ENCODE assay signal across 17 cellular contexts in the genomic region with DNA sequence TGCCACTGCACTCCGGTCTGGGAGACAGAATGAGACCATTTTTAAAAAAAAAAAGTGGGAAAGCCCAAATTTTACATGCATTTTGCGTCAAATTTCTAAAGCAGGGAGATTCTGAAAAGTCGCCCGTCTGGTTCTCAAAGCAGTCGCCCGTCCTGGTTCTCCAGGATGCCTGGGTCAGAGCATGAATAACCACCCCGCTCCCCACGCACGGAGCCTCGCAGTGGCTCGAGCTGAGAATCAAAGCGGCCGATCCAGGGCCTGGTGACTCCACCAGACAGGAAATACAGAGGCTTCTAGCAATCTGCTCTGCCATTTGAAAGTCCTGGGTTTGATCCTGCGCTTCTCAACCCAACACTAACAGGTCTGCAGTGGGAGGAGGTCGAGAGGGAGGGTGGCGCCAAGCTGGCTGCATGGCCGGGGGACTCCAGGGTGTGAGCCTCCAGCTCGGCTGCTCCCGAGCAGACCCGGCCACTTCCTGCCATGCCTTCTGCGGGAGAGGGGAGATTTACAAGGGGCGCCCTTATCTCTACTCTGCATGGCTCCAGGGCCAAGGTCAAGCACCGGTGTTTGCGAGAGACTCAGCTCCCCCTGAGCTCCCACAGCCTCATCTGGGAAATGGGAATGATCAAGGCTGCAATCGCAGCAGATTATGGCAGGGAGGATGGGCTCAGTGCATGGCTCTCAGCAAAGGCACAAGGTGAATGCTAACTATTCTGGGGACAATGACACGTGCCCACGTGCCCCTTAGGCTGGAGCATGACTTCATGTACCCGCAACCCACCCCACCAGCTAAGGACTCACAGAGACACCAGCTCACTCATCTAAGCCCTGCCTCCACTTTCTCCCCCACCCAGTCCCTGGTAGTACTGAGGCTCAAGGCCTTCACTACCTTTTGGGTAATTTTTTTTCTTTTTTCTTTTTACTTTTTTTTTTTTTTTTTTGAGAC. TPM values are rescaled to one million over a fixed set of nuclear protein-coding genes. Genes with fewer than 3 reads are reported as not detected.
DNase-seq lines count a peak whose midpoint lies in the region; ATAC-seq, FAIRE-seq and TF ChIP-seq lines count a peak whose summit lies in the region.
"Had no signal": no experiment of that assay in that cellular context is flagged by ENCODE, and none has a peak within 500 bp of the region (broad histone marks: within the 10 kb centered on the region; RNA-seq: fewer than 3 reads in every experiment).

No MANE protein-coding gene starts in this region.

- H2BK120ac ChIP-seq in H1 (replicated peaks; ENCODE audit: low read depth, low read length) = no peak overlapping the region

- H2BK5ac ChIP-seq in H1 (ENCODE audit: low read depth, low read length) = no peak overlapping the region

- no peak overlapping the region for H3K4me3 ChIP-seq in breast epithelium
- H3K4me3 ChIP-seq in RWPE2 (ENCODE audit: severe bottlenecking) = no peak overlapping the region
- no peak overlapping the region for H3K4me3 ChIP-seq in H1 (ENCODE audit: extremely low read depth in 1 of 4, insufficient read depth in 2 of 4, low read depth in 3 of 4, low read length in 4 of 4)
- no peak overlapping the region for H3K4me3 ChIP-seq in A673 (ENCODE audit: low read depth, low read length, poor library complexity, severe bottlenecking)
- H3K4me3 ChIP-seq: prostate gland, thyroid gland had no signal

- H3K9me3 ChIP-seq in breast epithelium (no peaks in the 10 kb centered on the region), RWPE2 (ENCODE audit: severe bottlenecking) (no peaks in the 10 kb centered on the region), H1 (ENCODE audit: insufficient read depth in 2 of 2, low read depth in 1 of 2, low read length in 1 of 2) (no peaks in the 10 kb centered on the region), A673 (ENCODE audit: low read depth, low read length, poor library complexity, severe bottlenecking) (no peaks in the 10 kb centered on the region)
- H3K9me3 ChIP-seq: prostate gland, thyroid gland had no signal

- no peak for TF ChIP-seq EP300 in H1 (IDR thresholded peaks at IDR 0.05; ENCODE audit: borderline replicate concordance in 1 of 2, low read depth in 2 of 2, low read length in 2 of 2)

- no peak overlapping the region for H3K4ac ChIP-seq in H1 (replicated peaks; ENCODE audit: insufficient read length, low read depth, low read length)

- ATAC-seq in RWPE2 (ENCODE audit: low read depth) (no peak), GM18858 (IDR thresholded peaks at IDR 0.05; ENCODE audit: unreplicated experiment) (no peak)

- H4K20me1 ChIP-seq in H1 (replicated peaks in 1 of 2; ENCODE audit: control insufficient read depth in 1 of 2, insufficient read depth in 2 of 2, low read length in 2 of 2) = peaks cover 0 to 24% of the 10 kb centered on the region in 2 experiments

- H2AK5ac ChIP-seq in H1 (ENCODE audit: low read depth, low read length) = 0 out of 2 replicates have a peak overlapping the region, but pooled peaks have one; percentile 5

- H2AFZ ChIP-seq in H1 (ENCODE audit: low read length) = no peak overlapping the region

- no peak overlapping the region for H3K9ac ChIP-seq in H1 (replicated peaks in 1 of 4; ENCODE audit: extremely low read depth in 1 of 4, low read depth in 3 of 4, low read length in 3 of 4)
- H3K9ac ChIP-seq: KMS-11 had no signal

- H3K27me3 ChIP-seq in breast epithelium (no peaks in the 10 kb centered on the region), RWPE2 (ENCODE audit: insufficient read depth, poor library complexity, severe bottlenecking) (no peaks in the 10 kb centered on the region), H1 (replicated peaks in 1 of 4; ENCODE audit: control insufficient read depth in 3 of 4, extremely low read depth in 1 of 4, insufficient read depth in 3 of 4, low read length in 3 of 4) (no peaks in the 10 kb centered on the region), A673 (replicated peaks; ENCODE audit: insufficient read depth, low read depth, low read length, poor library complexity) (no peaks in the 10 kb centered on the region)
- H3K27me3 ChIP-seq: thyroid gland had no signal

- CTCF ChIA-PET in H1 (lab: Charles Lee; ENCODE audit: partially characterized antibody) (interaction anchor here (0.6 to 6.0 kb wide), 12 partner anchors 15 to 191 kb away, joined by 3 to 61 read pairs (median 4); no protein-coding TSS in a partner anchor), A673 (lab: Charles Lee) (no interaction called here)

- in situ Hi-C loops in T47D (cut with HindIII; ENCODE audit: low pct_unique_long_range_greater_than_20kb, low sequenced_read_pairs) = no loop called here

- peaks cover 0 to 2% of the 10 kb centered on the region in 2 experiments; a peak in 1 of 4 replicates for H3K79me2 ChIP-seq in H1 (ENCODE audit: control insufficient read depth in 1 of 2, insufficient read depth in 2 of 2, low read length in 2 of 2)

- no peak overlapping the region for H4K8ac ChIP-seq in H1 (ENCODE audit: extremely low read depth, insufficient read depth, low read length)

- BruUV-seq in A673 (replicated peaks; lab: Mats Ljungman, UMichigan) = no TSS peak

- POLR2A ChIA-PET in H1 (lab: Charles Lee; ENCODE audit: partially characterized antibody) = interaction anchor here (0.6 to 2.4 kb wide), 3 partner anchors 9 to 78 kb away, joined by 3 to 9 read pairs (median 4); no protein-coding TSS in a partner anchor
- POLR2A ChIA-PET in A673 (lab: Charles Lee; ENCODE audit: low non-redundant PET) = interaction anchor here (0.6 kb wide), 1 partner anchor 188 kb away, joined by 3 read pairs; no protein-coding TSS in a partner anchor

- intact Hi-C loops in breast epithelium (cut with DNase I; ENCODE audit: low total_unique reads) = loop anchor here (10.0 kb wide), 1 partner anchor 167 kb away; no protein-coding TSS in a partner anchor
- intact Hi-C loops in A673 (cut with micrococcal nuclease; ENCODE audit: unreplicated experiment) = no loop called here

- peak; percentile 57 to 72 for DNase-seq in T47D (ENCODE audit: low read depth in 1 of 2, low spot score in 1 of 2)
- no peak for DNase-seq in breast epithelium (ENCODE audit: low spot score in 2 of 2)
- DNase-seq in RWPE2 (ENCODE audit: low spot score) = no peak
- DNase-seq in H1 (ENCODE audit: low read depth in 1 of 2, low spot score in 2 of 2) = no peak
- no peak for DNase-seq in substantia nigra (lab: John Stamatoyannopoulos, UW)
- no peak for DNase-seq in NCI-H446 (lab: John Stamatoyannopoulos, UW)
- no peak for DNase-seq in A673 (ENCODE audit: low spot score)
- DNase-seq: activated CD4-positive, alpha-beta memory T cell treated with anti-CD3 and anti-CD28 coated beads, Interleukin-2, amount 10 ng/mL, durations not matched to agents 7 days and 5 days; activated naive CD4-positive, alpha-beta T cell; central memory CD4-positive, alpha-beta T cell; DMS 273 treated with DMSO at 0.1 percent for 48 hours; NCI-H510A treated with DMSO at 0.1 percent for 48 hours; thyroid gland had no signal

- H3K79me1 ChIP-seq in H1 (ENCODE audit: low read depth, low read length) = peaks cover 8% of the 10 kb centered on the region; the same call in 1 of the 2 replicates

- H4K5ac ChIP-seq in H1 (ENCODE audit: insufficient read length, low read depth, low read length) = no peak overlapping the region

- H4K91ac ChIP-seq in H1 (replicated peaks; ENCODE audit: insufficient read length, low read length) = no peak overlapping the region

- no peak overlapping the region for H3K56ac ChIP-seq in H1 (replicated peaks; ENCODE audit: insufficient read length, low read depth, low read length)

- no peak overlapping the region for H3K14ac ChIP-seq in H1 (ENCODE audit: insufficient read length)

- H3K23me2 ChIP-seq in H1 (ENCODE audit: low read depth, low read length) = no peaks in the 10 kb centered on the region

- no peak for TF ChIP-seq CTCF in breast epithelium (IDR thresholded peaks at IDR 0.05)
- no peak for TF ChIP-seq CTCF in RWPE2 (IDR thresholded peaks at IDR 0.05; ENCODE audit: poor library complexity, severe bottlenecking)
- no peak for TF ChIP-seq CTCF in H1 (IDR thresholded peaks at IDR 0.05; ENCODE audit: control extremely low read depth in 1 of 3, insufficient read depth in 1 of 3, low read depth in 1 of 3, low read length in 3 of 3)
- no peak for TF ChIP-seq CTCF in A673 (conservative IDR thresholded peaks at IDR 0.05; ENCODE audit: low read depth, low read length)

- H3K4me2 ChIP-seq in H1 (ENCODE audit: insufficient read depth in 1 of 2, low read depth in 2 of 2, low read length in 2 of 2) = no peak overlapping the region
- H3K4me2 ChIP-seq: KMS-11 had no signal

- no peak for FAIRE-seq in H1 (lab: Jason Lieb, UNC)
- FAIRE-seq: endothelial cell of umbilical vein had no signal

- TF ChIP-seq POLR2A in breast epithelium (IDR thresholded peaks at IDR 0.05) = no peak
- no peak for TF ChIP-seq POLR2A in H1 (IDR thresholded peaks at IDR 0.05; ENCODE audit: control extremely low read depth in 1 of 2, low read depth in 2 of 2, low read length in 2 of 2)

- H2BK20ac ChIP-seq in H1 (ENCODE audit: low read length) = no peak overlapping the region

- no peak overlapping the region for H2BK12ac ChIP-seq in H1 (ENCODE audit: low read depth, low read length)

- no peak for TF ChIP-seq RAD21 in H1 (IDR thresholded peaks at IDR 0.05 in 1 of 2, conservative IDR thresholded peaks at IDR 0.05 in 1 of 2; ENCODE audit: low read depth in 2 of 2, low read length in 2 of 2)

- H3K27ac ChIP-seq in breast epithelium (no peak overlapping the region), RWPE2 (ENCODE audit: poor library complexity, severe bottlenecking) (peak overlapping the region; percentile 1), H1 (ENCODE audit: low read depth, low read length) (no peak overlapping the region), substantia nigra (ENCODE audit: low read depth, low read length, poor library complexity, severe bottlenecking) (peak overlapping the region; percentile 17), A673 (ENCODE audit: low read depth, low read length, poor library complexity, severe bottlenecking) (no peak overlapping the region)
- H3K27ac ChIP-seq: KMS-11, thyroid gland had no signal

- 92% methylated on average over 27 of the region's 28 CpGs; no CpG with 5 or more reads in 1 of the 2 experiments for WGBS in H1 (ENCODE audit: extremely low coverage in 1 of 2, insufficient coverage in 1 of 2, insufficient read length in 1 of 2, insufficient replicate concordance in 2 of 2, low coverage in 1 of 2, low lambda C conversion rate in 2 of 2, missing lambda C conversion rate in 1 of 2), 2 experiments

- no peak overlapping the region for H3K23ac ChIP-seq in H1 (ENCODE audit: insufficient read length)

- H2BK15ac ChIP-seq in H1 (ENCODE audit: low read length) = no peak overlapping the region

- H3K4me1 ChIP-seq in breast epithelium (peaks cover 7 to 14% of the 10 kb centered on the region in 2 donors), RWPE2 (ENCODE audit: insufficient read depth, poor library complexity, severe bottlenecking) (peaks cover 13% of the 10 kb centered on the region), H1 (replicated peaks in 1 of 4; ENCODE audit: control insufficient read depth in 3 of 4, insufficient read depth in 4 of 4, low read length in 3 of 4) (peaks cover 0 to 8% (median 4%) of the 10 kb centered on the region in 4 experiments; a peak in 5 of 7 replicates), A673 (ENCODE audit: insufficient read depth, low read length, poor library complexity, severe bottlenecking) (peaks cover 8% of the 10 kb centered on the region)

- H3K36me3 ChIP-seq in breast epithelium (no peaks in the 10 kb centered on the region), RWPE2 (ENCODE audit: low read depth) (peaks cover 59% of the 10 kb centered on the region), H1 (ENCODE audit: control insufficient read depth in 2 of 4, insufficient read depth in 4 of 4, low read length in 3 of 4) (peaks cover 7 to 22% (median 15%) of the 10 kb centered on the region in 4 experiments), A673 (ENCODE audit: insufficient read depth, low read length, poor library complexity, severe bottlenecking) (peaks cover 13% of the 10 kb centered on the region)

- H3K18ac ChIP-seq in H1 (ENCODE audit: extremely low read depth, low read length) = no peak overlapping the region

RNA-seq across cellular contexts. Expression of gene FBXL18, which starts 16.2 kb away (rescaled TPM):
- total RNA-seq in breast epithelium (1 to 10 TPM; 3.7 to 4.6 (median 4.0) TPM), A673 (2021) (18.4 and 18.9 TPM in 2 replicates)
- total RNA-seq in H1 (2021; fragmentation: NEBNext Ultra II Directional; extraction: Animal tissue kit (Norgen Biotek cat#: 25700)) = 18.9 and 19.4 TPM in 2 replicates
- polyA plus RNA-seq in H1 (2011; rRNA removed) = 12.9 and 21.8 TPM in 2 replicates
- 7.4 TPM for polyA plus RNA-seq in H1 (2011; cell fraction: cytosol; rRNA removed)
- 15.0 TPM for polyA plus RNA-seq in H1 (2011; cell fraction: nucleus; rRNA removed)
- polyA plus RNA-seq in H1 (2012, experiment 1 of 2) = 6.5 to 10.6 TPM (median 8.4 TPM) in 4 replicates
- 7.4 TPM for polyA plus RNA-seq in H1 (2012, experiment 2 of 2)
- 10.7 TPM for polyA plus RNA-seq in H1 (2013, experiment 1 of 2)
- polyA plus RNA-seq in H1 (2013, experiment 2 of 2) = 10.9 TPM
- 11.1 and 12.9 TPM in 2 replicates for polyA minus RNA-seq in H1 (2011; rRNA and poly(A)+ RNA removed)
- 13.1 TPM for polyA minus RNA-seq in H1 (2011; cell fraction: cytosol; rRNA and poly(A)+ RNA removed)
- 18.4 TPM for polyA minus RNA-seq in H1 (2011; cell fraction: nucleus; rRNA and poly(A)+ RNA removed)

RNA-seq across cellular contexts. Expression of gene ACTB, which starts 33.0 kb away (rescaled TPM):
- total RNA-seq in breast epithelium = 1,000 to 10,000 TPM; 1,501 to 2,393 (median 1,834) TPM
- total RNA-seq in H1 (2021; fragmentation: NEBNext Ultra II Directional; extraction: Animal tissue kit (Norgen Biotek cat#: 25700)) = 5,193 and 5,434 TPM in 2 replicates
- 3,302 and 5,403 TPM in 2 replicates for polyA plus RNA-seq in H1 (2011; rRNA removed)
- polyA plus RNA-seq in H1 (2011; cell fraction: cytosol; rRNA removed) = 2,071 TPM
- 4,500 TPM for polyA plus RNA-seq in H1 (2011; cell fraction: nucleus; rRNA removed)
- 6,137 to 6,485 TPM (median 6,195 TPM) in 4 replicates for polyA plus RNA-seq in H1 (2012, experiment 1 of 2)
- 10,957 TPM for polyA plus RNA-seq in H1 (2012, experiment 2 of 2)
- polyA plus RNA-seq in H1 (2013, experiment 1 of 2) = 8,552 TPM
- 8,467 TPM for polyA plus RNA-seq in H1 (2013, experiment 2 of 2)
- polyA minus RNA-seq in H1 (2011; rRNA and poly(A)+ RNA removed) = 2,491 and 4,199 TPM in 2 replicates
- 2,951 TPM for polyA minus RNA-seq in H1 (2011; cell fraction: cytosol; rRNA and poly(A)+ RNA removed)
- polyA minus RNA-seq in H1 (2011; cell fraction: nucleus; rRNA and poly(A)+ RNA removed) = 2,361 TPM
- total RNA-seq in A673 (2021) = 3,928 and 4,273 TPM in 2 replicates

Comparison
In these comparisons a context has a peak if more than half of its experiments do, and no peak if none do; other contexts are left out.
1. DNase-seq: peak in T47D (2 of 2); none in breast epithelium (0 of 2), RWPE2 (single experiment), H1 (0 of 2), substantia nigra (0 of 49), NCI-H446 (0 of 2) and A673 (single experiment).
2. H3K27ac ChIP-seq: peak in RWPE2 (single experiment) and substantia nigra (single experiment); none in breast epithelium (0 of 2), H1 (single experiment) and A673 (single experiment).